ENCODE assay signal across 1 cellular context in genomic region chr9:14080940-14081621, GRCh38.
TF ChIP-seq lines count a peak whose summit lies in the region.

No MANE protein-coding gene starts in this region.

TF ChIP-seq in IMR-90, 13 proteins besides CTCF, POLR2A, EP300 and RAD21:
- no peak for TF ChIP-seq SMC3 (IDR thresholded peaks at IDR 0.05; ENCODE audit: low read depth, low read length)
- TF ChIP-seq RCOR1 (IDR thresholded peaks at IDR 0.05; ENCODE audit: insufficient replicate concordance, low read length): no peak
- TF ChIP-seq CEBPB (IDR thresholded peaks at IDR 0.05; ENCODE audit: low read depth, low read length): no peak
- TF ChIP-seq RFX5 (IDR thresholded peaks at IDR 0.05; ENCODE audit: low read depth, low read length): no peak
- no peak for TF ChIP-seq FOS (IDR thresholded peaks at IDR 0.05; ENCODE audit: low read depth, low read length)
- no peak for TF ChIP-seq NFE2L2 (IDR thresholded peaks at IDR 0.05; ENCODE audit: low read depth, low read length)
- TF ChIP-seq MXI1 (IDR thresholded peaks at IDR 0.05; ENCODE audit: borderline replicate concordance, low read depth, low read length): no peak
- TF ChIP-seq BHLHE40 (IDR thresholded peaks at IDR 0.05; ENCODE audit: low read depth, low read length): no peak
- TF ChIP-seq, protein P1, sequence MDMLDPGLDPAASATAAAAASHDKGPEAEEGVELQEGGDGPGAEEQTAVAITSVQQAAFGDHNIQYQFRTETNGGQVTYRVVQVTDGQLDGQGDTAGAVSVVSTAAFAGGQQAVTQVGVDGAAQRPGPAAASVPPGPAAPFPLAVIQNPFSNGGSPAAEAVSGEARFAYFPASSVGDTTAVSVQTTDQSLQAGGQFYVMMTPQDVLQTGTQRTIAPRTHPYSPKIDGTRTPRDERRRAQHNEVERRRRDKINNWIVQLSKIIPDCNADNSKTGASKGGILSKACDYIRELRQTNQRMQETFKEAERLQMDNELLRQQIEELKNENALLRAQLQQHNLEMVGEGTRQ (IDR thresholded peaks at IDR 0.05; ENCODE audit: low read depth, low read length): no peak
- no peak for TF ChIP-seq CHD1 (IDR thresholded peaks at IDR 0.05; ENCODE audit: low read depth, low read length)
- TF ChIP-seq ELK1 (IDR thresholded peaks at IDR 0.05; ENCODE audit: borderline replicate concordance, low read depth, low read length): no peak
- TF ChIP-seq MAFK (IDR thresholded peaks at IDR 0.05; ENCODE audit: low read depth, low read length): no peak
- TF ChIP-seq MAZ (IDR thresholded peaks at IDR 0.05; ENCODE audit: borderline replicate concordance, low read depth, low read length): no peak
